In the genomic region with DNA sequence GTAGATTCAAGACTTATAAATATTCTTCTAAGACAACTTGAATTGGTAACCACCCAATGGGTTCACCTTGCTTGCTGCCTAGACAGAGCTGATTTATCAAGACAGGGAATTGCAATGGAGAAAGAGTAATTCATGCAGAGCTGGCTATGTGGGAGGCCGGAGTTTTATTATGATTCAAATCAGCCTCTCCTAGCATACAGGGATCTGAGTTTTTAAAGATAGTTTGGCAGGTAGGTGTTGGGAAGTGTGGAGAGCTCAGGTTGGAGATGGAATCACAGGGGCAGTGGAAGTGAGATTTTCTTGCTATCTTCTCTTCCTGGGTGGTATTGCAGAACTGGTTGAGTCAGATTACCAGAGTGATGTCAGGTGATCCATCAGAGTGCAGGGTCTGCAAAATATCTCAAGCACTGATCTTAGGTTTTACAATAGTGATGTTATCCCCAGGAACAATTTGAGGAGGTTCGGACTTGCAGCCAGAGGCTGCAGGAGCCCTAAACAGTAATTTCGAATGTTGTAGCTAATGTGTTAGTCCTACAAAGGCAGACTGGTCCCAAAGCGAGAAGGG, we compare ENCODE assay signal across 23 cellular contexts.
"Had no signal": no experiment of that assay in that cellular context is flagged by ENCODE, and none has a peak within 500 bp of the region (broad histone marks: within the 10 kb centered on the region; RNA-seq: fewer than 3 reads in every experiment).

No MANE protein-coding gene starts in this region.

- H3K36me3 Mint-ChIP-seq: activated naive CD4-positive, alpha-beta T cell treated with anti-CD3 and anti-CD28 coated beads, Interleukin-2, amount 10 ng/mL, durations not matched to agents 7 days and 5 days; activated naive CD8-positive, alpha-beta T cell treated with anti-CD3 and anti-CD28 coated beads, Interleukin-2, amount 10 ng/mL, durations not matched to agents 7 days and 5 days; naive thymus-derived CD8-positive, alpha-beta T cell; stimulated activated naive B cell treated with anti-CD40 and anti-IgM and Interleukin-4, amounts not matched to agents 10 μg/mL and 1 μg/mL and 100 μg/mL, for 72 hours had no signal

- H3K27me3 ChIP-seq: breast epithelium, stomach, thyroid gland had no signal

- H3K79me2 ChIP-seq: parathyroid adenoma had no signal

- H3K4me3 ChIP-seq: breast epithelium, stomach, thyroid gland had no signal

- DNase-seq: activated CD4-positive, alpha-beta T cell treated with anti-CD3 and anti-CD28 coated beads for 48 hours; activated CD4-positive, alpha-beta T cell treated with anti-CD3 and anti-CD28 coated beads, Interleukin-2, amount 50 U/mL, for 48 hours; activated CD8-positive, alpha-beta memory T cell treated with anti-CD3 and anti-CD28 coated beads for 24 hours; activated gamma-delta T cell; activated naive CD4-positive, alpha-beta T cell treated with anti-CD3 and anti-CD28 coated beads, Interleukin-2, amount 10 ng/mL, durations not matched to agents 7 days and 5 days; activated naive CD8-positive, alpha-beta T cell treated with anti-CD3 and anti-CD28 coated beads, Interleukin-2, amount 10 ng/mL, durations not matched to agents 7 days and 5 days; amygdala; central memory CD4-positive, alpha-beta T cell; foreskin fibroblast; hypothalamus; kidney; naive thymus-derived CD8-positive, alpha-beta T cell; occipital lobe; right cardiac atrium; stimulated activated CD4-positive, alpha-beta T cell treated with anti-CD3 and anti-CD28 coated beads, Interleukin-15, amount 100 ng/mL, for 24 hours; stimulated activated CD4-positive, alpha-beta T cell treated with anti-CD3 and anti-CD28 coated beads, Interleukin-2, amount 100 ng/mL, for 24 hours; stimulated activated naive B cell treated with anti-CD40 and anti-IgM and Interleukin-4, amounts not matched to agents 10 μg/mL and 1 μg/mL and 100 μg/mL, for 72 hours; stomach; thyroid gland had no signal

- H3K4me3 Mint-ChIP-seq: activated naive CD4-positive, alpha-beta T cell treated with anti-CD3 and anti-CD28 coated beads, Interleukin-2, amount 10 ng/mL, durations not matched to agents 7 days and 5 days; activated naive CD8-positive, alpha-beta T cell treated with anti-CD3 and anti-CD28 coated beads, Interleukin-2, amount 10 ng/mL, durations not matched to agents 7 days and 5 days; naive thymus-derived CD8-positive, alpha-beta T cell; neural crest cell; stimulated activated naive B cell treated with anti-CD40 and anti-IgM and Interleukin-4, amounts not matched to agents 10 μg/mL and 1 μg/mL and 100 μg/mL, for 72 hours had no signal

- H3K4me1 Mint-ChIP-seq: activated naive CD4-positive, alpha-beta T cell treated with anti-CD3 and anti-CD28 coated beads, Interleukin-2, amount 10 ng/mL, durations not matched to agents 7 days and 5 days; activated naive CD8-positive, alpha-beta T cell treated with anti-CD3 and anti-CD28 coated beads, Interleukin-2, amount 10 ng/mL, durations not matched to agents 7 days and 5 days; stimulated activated naive B cell treated with anti-CD40 and anti-IgM and Interleukin-4, amounts not matched to agents 10 μg/mL and 1 μg/mL and 100 μg/mL, for 72 hours had no signal

- H3K27me3 Mint-ChIP-seq: activated naive CD4-positive, alpha-beta T cell treated with anti-CD3 and anti-CD28 coated beads, Interleukin-2, amount 10 ng/mL, durations not matched to agents 7 days and 5 days; activated naive CD8-positive, alpha-beta T cell treated with anti-CD3 and anti-CD28 coated beads, Interleukin-2, amount 10 ng/mL, durations not matched to agents 7 days and 5 days; naive thymus-derived CD8-positive, alpha-beta T cell; stimulated activated naive B cell treated with anti-CD40 and anti-IgM and Interleukin-4, amounts not matched to agents 10 μg/mL and 1 μg/mL and 100 μg/mL, for 72 hours had no signal

- H3K4me1 ChIP-seq: breast epithelium, parathyroid adenoma, stomach, thyroid gland had no signal

- H2AFZ ChIP-seq: parathyroid adenoma had no signal

- H3K27ac Mint-ChIP-seq: activated naive CD4-positive, alpha-beta T cell treated with anti-CD3 and anti-CD28 coated beads, Interleukin-2, amount 10 ng/mL, durations not matched to agents 7 days and 5 days; activated naive CD8-positive, alpha-beta T cell treated with anti-CD3 and anti-CD28 coated beads, Interleukin-2, amount 10 ng/mL, durations not matched to agents 7 days and 5 days; naive thymus-derived CD8-positive, alpha-beta T cell; stimulated activated naive B cell treated with anti-CD40 and anti-IgM and Interleukin-4, amounts not matched to agents 10 μg/mL and 1 μg/mL and 100 μg/mL, for 72 hours had no signal

- H3K9me3 Mint-ChIP-seq: neural crest cell had no signal

- H3K9ac ChIP-seq: parathyroid adenoma had no signal

- H3K9me3 ChIP-seq: breast epithelium, stomach, thyroid gland had no signal

- H3K36me3 ChIP-seq: breast epithelium, stomach, thyroid gland had no signal

- ATAC-seq: esophagus mucosa; naive thymus-derived CD8-positive, alpha-beta T cell; right cardiac atrium; stimulated activated naive B cell treated with anti-CD40 and anti-IgM and Interleukin-4, amounts not matched to agents 10 μg/mL and 1 μg/mL and 100 μg/mL, for 72 hours had no signal

- H3K27ac ChIP-seq: breast epithelium, parathyroid adenoma, stomach, thyroid gland had no signal
